In genomic region chr12:2944401-2945047, GRCh38 we compare ENCODE assay signal across 1 cellular context.
TF ChIP-seq lines count a peak whose summit lies in the region.

No MANE protein-coding gene starts in this region.

TF ChIP-seq in HepG2, 621 proteins besides CTCF, POLR2A, EP300 and RAD21 (continued from another document and continues in another):
- TF ChIP-seq ZNF318 (CRISPR knock-in tag; IDR thresholded peaks at IDR 0.05) (no peak), JUNB (CRISPR knock-in tag; IDR thresholded peaks at IDR 0.05; ENCODE audit: borderline replicate concordance) (no peak), RBAK (CRISPR knock-in tag; IDR thresholded peaks at IDR 0.05) (no peak), ELF4 (CRISPR knock-in tag; IDR thresholded peaks at IDR 0.05; ENCODE audit: borderline replicate concordance) (no peak), ZBTB33 (CRISPR knock-in tag; IDR thresholded peaks at IDR 0.05) (0 out of 2 replicates have a peak, but pooled peaks have one; percentile 9), MLX (CRISPR knock-in tag; IDR thresholded peaks at IDR 0.05) (no peak), ZNF740 (CRISPR knock-in tag; IDR thresholded peaks at IDR 0.05) (no peak), SRSF1 (optimal IDR thresholded peaks at IDR 0.05; ENCODE audit: low read depth, low read length) (no peak), NFE2 (CRISPR knock-in tag; IDR thresholded peaks at IDR 0.05) (no peak), PATZ1 (CRISPR knock-in tag; IDR thresholded peaks at IDR 0.05) (no peak), NKX3-1 (CRISPR knock-in tag; IDR thresholded peaks at IDR 0.05) (no peak), ZNF230 (CRISPR knock-in tag; IDR thresholded peaks at IDR 0.05) (no peak), ZNF44 (CRISPR knock-in tag; IDR thresholded peaks at IDR 0.05) (no peak), CREM (IDR thresholded peaks at IDR 0.05) (no peak), CREM (CRISPR knock-in tag; IDR thresholded peaks at IDR 0.05) (no peak), MED1 (CRISPR knock-in tag; IDR thresholded peaks at IDR 0.05) (no peak), ZNF350 (CRISPR knock-in tag; IDR thresholded peaks at IDR 0.05; ENCODE audit: borderline replicate concordance, low read depth) (no peak), BCLAF1 (IDR thresholded peaks at IDR 0.05) (no peak), ZMYM2 (CRISPR knock-in tag; IDR thresholded peaks at IDR 0.05) (no peak), ZZZ3 (CRISPR knock-in tag; IDR thresholded peaks at IDR 0.05; ENCODE audit: borderline replicate concordance) (no peak), HOXA3 (CRISPR knock-in tag; IDR thresholded peaks at IDR 0.05) (peak; percentile 45; the same call in 1 of the 2 replicates), FIP1L1 (IDR thresholded peaks at IDR 0.05; ENCODE audit: borderline replicate concordance, insufficient read depth, low read depth, low read length) (no peak), DBP (CRISPR knock-in tag; IDR thresholded peaks at IDR 0.05; ENCODE audit: not compliant biosample characterization) (no peak), ZNF777 (CRISPR knock-in tag; IDR thresholded peaks at IDR 0.05) (no peak), ZNF775 (CRISPR knock-in tag; IDR thresholded peaks at IDR 0.05; ENCODE audit: borderline replicate concordance) (no peak), SNAPC5 (CRISPR knock-in tag; IDR thresholded peaks at IDR 0.05; ENCODE audit: borderline replicate concordance) (no peak), GTF3A (CRISPR knock-in tag; conservative IDR thresholded peaks at IDR 0.05) (no peak), ZNF224 (CRISPR knock-in tag; IDR thresholded peaks at IDR 0.05) (no peak), ZFP37 (CRISPR knock-in tag; IDR thresholded peaks at IDR 0.05; ENCODE audit: borderline replicate concordance) (no peak), ZHX2 (IDR thresholded peaks at IDR 0.05; ENCODE audit: low read depth) (no peak), ZHX2 (CRISPR knock-in tag; IDR thresholded peaks at IDR 0.05; ENCODE audit: borderline replicate concordance) (no peak), ZNF788 (CRISPR knock-in tag; IDR thresholded peaks at IDR 0.05; ENCODE audit: borderline replicate concordance) (no peak)
